Comparison of ENCODE assay signal across 28 cellular contexts in the genomic region with DNA sequence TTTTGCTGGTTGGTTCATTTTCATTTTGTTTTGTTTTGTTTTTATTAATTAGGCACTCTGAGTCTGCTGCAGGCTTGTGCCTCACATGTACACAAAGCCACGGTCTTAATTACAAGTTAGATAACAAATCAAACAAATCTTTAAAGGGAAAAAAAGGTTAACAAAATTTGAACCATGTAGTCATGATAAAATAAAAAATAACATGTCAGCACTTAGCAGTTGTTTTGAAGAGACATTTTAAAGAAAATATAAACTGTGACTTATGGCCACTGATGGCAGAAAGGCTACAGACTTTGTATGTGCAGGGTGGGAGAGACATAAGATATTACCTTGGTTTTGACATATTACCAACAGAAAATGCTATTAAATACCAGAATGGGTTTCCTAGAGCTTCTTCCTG.
"Had no signal": no experiment of that assay in that cellular context is flagged by ENCODE, and none has a peak within 500 bp of the region (broad histone marks: within the 10 kb centered on the region; RNA-seq: fewer than 3 reads in every experiment).

No MANE protein-coding gene starts in this region.

- H3K27ac ChIP-seq: neural progenitor cell, ovary, parathyroid adenoma, psoas muscle, skin epidermis, spleen, suprapubic skin, testis, tibial artery, transverse colon, upper lobe of right lung, uterus had no signal

- H3K9ac ChIP-seq: neural progenitor cell, parathyroid adenoma had no signal

- H3K36me3 ChIP-seq: neural progenitor cell, ovary, spleen, suprapubic skin, tibial artery, transverse colon, upper lobe of right lung, uterus had no signal

- ATAC-seq: natural killer cell; psoas muscle; right cardiac atrium; sciatic nerve; stimulated activated memory B cell treated with anti-CD40 and anti-IgM and Interleukin-4, amounts not matched to agents 10 μg/mL and 1 μg/mL and 100 μg/mL, for 72 hours; stimulated activated naive CD8-positive, alpha-beta T cell treated with anti-CD3 and anti-CD28 coated beads, Interleukin-15, amount 100 ng/mL, for 72 hours; stimulated activated naive CD8-positive, alpha-beta T cell treated with anti-CD3 and anti-CD28 coated beads, Interleukin-15, Interleukin-2, amounts not matched to agents 100 U/mL and 50 U/mL, for 24 hours; upper lobe of right lung had no signal

- H2AFZ ChIP-seq: neural progenitor cell, parathyroid adenoma had no signal

- H3K9me3 ChIP-seq: ovary, psoas muscle, spleen, suprapubic skin, testis, tibial artery, transverse colon, upper lobe of right lung, uterus had no signal

- H3K4me3 ChIP-seq: neural progenitor cell, ovary, psoas muscle, skin epidermis, smooth muscle cell, spleen, suprapubic skin, testis, tibial artery, transverse colon, upper lobe of right lung, uterus had no signal

- H3K27me3 ChIP-seq: neural progenitor cell, ovary, spleen, suprapubic skin, testis, tibial artery, transverse colon, upper lobe of right lung, uterus had no signal

- H3K4me2 ChIP-seq: neural progenitor cell, smooth muscle cell had no signal

- H3K4me1 ChIP-seq: parathyroid adenoma, psoas muscle, spleen, suprapubic skin, testis, tibial artery, transverse colon, upper lobe of right lung, uterus had no signal

- DNase-seq: natural killer cell; occipital lobe; ovary; posterior cingulate gyrus; psoas muscle; right cardiac atrium; spleen; stimulated activated CD4-positive, alpha-beta T cell treated with anti-CD3 and anti-CD28 coated beads, Interleukin-12 subunit alpha, Interleukin-12 subunit beta, amount 100 ng/mL, for 4 hours; stimulated activated CD4-positive, alpha-beta T cell treated with anti-CD3 and anti-CD28 coated beads, Interleukin-1b, Interleukin-23, amount 100 ng/mL, for 48 hours; stimulated activated CD4-positive, alpha-beta T cell treated with anti-CD3 and anti-CD28 coated beads, Interleukin-4, amount 100 ng/mL, for 1 hour; stimulated activated CD4-positive, alpha-beta T cell treated with anti-CD3 and anti-CD28 coated beads, Interleukin-4, amount 100 ng/mL, for 4 hours; stimulated activated CD8-positive, alpha-beta memory T cell treated with anti-CD3 and anti-CD28 coated beads, Interleukin-4, amount 100 ng/mL, for 48 hours; stimulated activated naive CD4-positive, alpha-beta T cell; stimulated activated naive CD8-positive, alpha-beta T cell treated with anti-CD3 and anti-CD28 coated beads, Interleukin-15, amount 100 ng/mL, for 72 hours; stimulated activated naive CD8-positive, alpha-beta T cell treated with anti-CD3 and anti-CD28 coated beads, Interleukin-15, Interleukin-2, amounts not matched to agents 100 U/mL and 50 U/mL, for 24 hours; substantia nigra; testis; tibial artery; transverse colon; upper lobe of right lung; uterus had no signal
